1 cellular context compared by ENCODE assay signal in the genomic region with DNA sequence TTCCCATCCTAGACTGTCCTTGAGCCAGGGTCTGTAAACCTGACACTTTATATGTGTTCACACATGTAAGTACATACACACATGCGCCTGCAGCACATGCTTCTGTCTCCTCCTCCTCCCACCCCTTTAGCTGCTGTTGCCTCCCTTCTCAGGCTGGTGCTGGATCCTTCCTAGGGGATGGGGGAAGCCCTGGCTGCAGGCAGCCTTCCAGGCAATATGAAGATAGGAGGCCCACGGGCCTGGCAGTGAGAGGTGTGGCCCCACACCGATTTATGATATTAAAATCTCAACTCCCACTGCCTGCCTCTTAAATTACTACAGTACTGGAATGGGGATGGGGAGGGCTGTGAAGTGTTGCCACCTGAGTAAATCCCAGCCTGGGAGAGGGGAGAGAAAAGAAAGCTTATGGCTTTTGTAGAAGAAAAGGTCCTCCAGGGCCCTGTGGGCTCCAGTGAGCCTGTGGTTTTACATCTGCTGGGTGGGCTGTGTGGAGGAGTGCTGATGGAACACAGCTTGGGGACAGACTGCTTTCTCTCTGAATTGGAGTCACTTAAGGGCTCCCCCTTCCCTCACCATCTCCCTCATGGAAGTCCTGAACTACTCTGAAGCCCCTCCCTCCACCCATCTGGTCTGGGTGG.
TF ChIP-seq lines count a peak whose summit lies in the region.

No MANE protein-coding gene starts in this region.

TF ChIP-seq in HepG2, 621 proteins besides CTCF, POLR2A, EP300 and RAD21 (continued from another document and continues in another):
- no peak for TF ChIP-seq ZNF441 (CRISPR knock-in tag; IDR thresholded peaks at IDR 0.05; ENCODE audit: borderline replicate concordance)
- no peak for TF ChIP-seq RBM39 (IDR thresholded peaks at IDR 0.05; ENCODE audit: low read depth, low read length, poor library complexity, severe bottlenecking)
- TF ChIP-seq, protein P1, sequence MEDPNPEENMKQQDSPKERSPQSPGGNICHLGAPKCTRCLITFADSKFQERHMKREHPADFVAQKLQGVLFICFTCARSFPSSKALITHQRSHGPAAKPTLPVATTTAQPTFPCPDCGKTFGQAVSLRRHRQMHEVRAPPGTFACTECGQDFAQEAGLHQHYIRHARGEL (CRISPR knock-in tag; IDR thresholded peaks at IDR 0.05), result no peak
- TF ChIP-seq, protein P2, sequence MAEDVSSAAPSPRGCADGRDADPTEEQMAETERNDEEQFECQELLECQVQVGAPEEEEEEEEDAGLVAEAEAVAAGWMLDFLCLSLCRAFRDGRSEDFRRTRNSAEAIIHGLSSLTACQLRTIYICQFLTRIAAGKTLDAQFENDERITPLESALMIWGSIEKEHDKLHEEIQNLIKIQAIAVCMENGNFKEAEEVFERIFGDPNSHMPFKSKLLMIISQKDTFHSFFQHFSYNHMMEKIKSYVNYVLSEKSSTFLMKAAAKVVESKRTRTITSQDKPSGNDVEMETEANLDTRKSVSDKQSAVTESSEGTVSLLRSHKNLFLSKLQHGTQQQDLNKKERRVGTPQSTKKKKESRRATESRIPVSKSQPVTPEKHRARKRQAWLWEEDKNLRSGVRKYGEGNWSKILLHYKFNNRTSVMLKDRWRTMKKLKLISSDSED (CRISPR knock-in tag; IDR thresholded peaks at IDR 0.05), result no peak
- TF ChIP-seq ZNF782 (CRISPR knock-in tag; IDR thresholded peaks at IDR 0.05; ENCODE audit: borderline replicate concordance), result 0 out of 2 replicates have a peak, but pooled peaks have one; percentile 5
- TF ChIP-seq KDM2A (CRISPR knock-in tag; IDR thresholded peaks at IDR 0.05; ENCODE audit: borderline replicate concordance, low read depth), result no peak
- no peak for TF ChIP-seq HMGA1 (CRISPR knock-in tag; conservative IDR thresholded peaks at IDR 0.05)
- no peak for TF ChIP-seq ISL2 (CRISPR knock-in tag; IDR thresholded peaks at IDR 0.05)
- TF ChIP-seq SP1 (IDR thresholded peaks at IDR 0.05), result no peak
- no peak for TF ChIP-seq SP1 (CRISPR knock-in tag; IDR thresholded peaks at IDR 0.05)
- TF ChIP-seq, protein P3, sequence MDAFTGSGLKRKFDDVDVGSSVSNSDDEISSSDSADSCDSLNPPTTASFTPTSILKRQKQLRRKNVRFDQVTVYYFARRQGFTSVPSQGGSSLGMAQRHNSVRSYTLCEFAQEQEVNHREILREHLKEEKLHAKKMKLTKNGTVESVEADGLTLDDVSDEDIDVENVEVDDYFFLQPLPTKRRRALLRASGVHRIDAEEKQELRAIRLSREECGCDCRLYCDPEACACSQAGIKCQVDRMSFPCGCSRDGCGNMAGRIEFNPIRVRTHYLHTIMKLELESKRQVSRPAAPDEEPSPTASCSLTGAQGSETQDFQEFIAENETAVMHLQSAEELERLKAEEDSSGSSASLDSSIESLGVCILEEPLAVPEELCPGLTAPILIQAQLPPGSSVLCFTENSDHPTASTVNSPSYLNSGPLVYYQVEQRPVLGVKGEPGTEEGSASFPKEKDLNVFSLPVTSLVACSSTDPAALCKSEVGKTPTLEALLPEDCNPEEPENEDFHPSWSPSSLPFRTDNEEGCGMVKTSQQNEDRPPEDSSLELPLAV (CRISPR knock-in tag; conservative IDR thresholded peaks at IDR 0.05; ENCODE audit: low read depth), result no peak
- TF ChIP-seq, protein P4, sequence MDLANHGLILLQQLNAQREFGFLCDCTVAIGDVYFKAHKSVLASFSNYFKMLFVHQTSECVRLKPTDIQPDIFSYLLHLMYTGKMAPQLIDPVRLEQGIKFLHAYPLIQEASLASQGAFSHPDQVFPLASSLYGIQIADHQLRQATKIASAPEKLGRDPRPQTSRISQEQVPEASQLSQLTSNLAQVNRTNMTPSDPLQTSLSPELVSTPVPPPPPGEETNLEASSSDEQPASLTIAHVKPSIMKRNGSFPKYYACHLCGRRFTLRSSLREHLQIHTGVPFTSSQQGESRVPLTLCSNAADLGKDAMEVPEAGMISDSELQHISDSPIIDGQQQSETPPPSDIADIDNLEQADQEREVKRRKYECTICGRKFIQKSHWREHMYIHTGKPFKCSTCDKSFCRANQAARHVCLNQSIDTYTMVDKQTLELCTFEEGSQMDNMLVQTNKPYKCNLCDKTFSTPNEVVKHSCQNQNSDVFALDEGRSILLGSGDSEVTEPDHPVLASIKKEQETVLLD (CRISPR knock-in tag; IDR thresholded peaks at IDR 0.05; ENCODE audit: low read depth), result no peak
- peak; percentile 23; the same call in 1 of the 2 replicates for TF ChIP-seq HOXD1 (CRISPR knock-in tag; IDR thresholded peaks at IDR 0.05)
- TF ChIP-seq MTF2 (CRISPR knock-in tag; IDR thresholded peaks at IDR 0.05; ENCODE audit: borderline replicate concordance), result no peak; the same call in 1 of the 2 replicates
- TF ChIP-seq MIXL1 (CRISPR knock-in tag; IDR thresholded peaks at IDR 0.05), result no peak
- TF ChIP-seq, protein P5, sequence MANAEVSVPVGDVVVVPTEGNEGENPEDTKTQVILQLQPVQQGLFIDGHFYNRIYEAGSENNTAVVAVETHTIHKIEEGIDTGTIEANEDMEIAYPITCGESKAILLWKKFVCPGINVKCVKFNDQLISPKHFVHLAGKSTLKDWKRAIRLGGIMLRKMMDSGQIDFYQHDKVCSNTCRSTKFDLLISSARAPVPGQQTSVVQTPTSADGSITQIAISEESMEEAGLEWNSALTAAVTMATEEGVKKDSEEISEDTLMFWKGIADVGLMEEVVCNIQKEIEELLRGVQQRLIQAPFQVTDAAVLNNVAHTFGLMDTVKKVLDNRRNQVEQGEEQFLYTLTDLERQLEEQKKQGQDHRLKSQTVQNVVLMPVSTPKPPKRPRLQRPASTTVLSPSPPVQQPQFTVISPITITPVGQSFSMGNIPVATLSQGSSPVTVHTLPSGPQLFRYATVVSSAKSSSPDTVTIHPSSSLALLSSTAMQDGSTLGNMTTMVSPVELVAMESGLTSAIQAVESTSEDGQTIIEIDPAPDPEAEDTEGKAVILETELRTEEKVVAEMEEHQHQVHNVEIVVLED (CRISPR knock-in tag; IDR thresholded peaks at IDR 0.05; ENCODE audit: borderline replicate concordance), result 0 out of 2 replicates have a peak, but pooled peaks have one; percentile 63
- TF ChIP-seq ZNF652 (CRISPR knock-in tag; IDR thresholded peaks at IDR 0.05; ENCODE audit: borderline replicate concordance, low read depth), result no peak
- no peak for TF ChIP-seq HCFC1 (IDR thresholded peaks at IDR 0.05; ENCODE audit: low read depth, low read length)
- TF ChIP-seq, protein P6, sequence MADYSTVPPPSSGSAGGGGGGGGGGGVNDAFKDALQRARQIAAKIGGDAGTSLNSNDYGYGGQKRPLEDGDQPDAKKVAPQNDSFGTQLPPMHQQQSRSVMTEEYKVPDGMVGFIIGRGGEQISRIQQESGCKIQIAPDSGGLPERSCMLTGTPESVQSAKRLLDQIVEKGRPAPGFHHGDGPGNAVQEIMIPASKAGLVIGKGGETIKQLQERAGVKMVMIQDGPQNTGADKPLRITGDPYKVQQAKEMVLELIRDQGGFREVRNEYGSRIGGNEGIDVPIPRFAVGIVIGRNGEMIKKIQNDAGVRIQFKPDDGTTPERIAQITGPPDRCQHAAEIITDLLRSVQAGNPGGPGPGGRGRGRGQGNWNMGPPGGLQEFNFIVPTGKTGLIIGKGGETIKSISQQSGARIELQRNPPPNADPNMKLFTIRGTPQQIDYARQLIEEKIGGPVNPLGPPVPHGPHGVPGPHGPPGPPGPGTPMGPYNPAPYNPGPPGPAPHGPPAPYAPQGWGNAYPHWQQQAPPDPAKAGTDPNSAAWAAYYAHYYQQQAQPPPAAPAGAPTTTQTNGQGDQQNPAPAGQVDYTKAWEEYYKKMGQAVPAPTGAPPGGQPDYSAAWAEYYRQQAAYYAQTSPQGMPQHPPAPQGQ (CRISPR knock-in tag; IDR thresholded peaks at IDR 0.05; ENCODE audit: borderline replicate concordance), result no peak; the same call in 1 of the 2 replicates
- no peak for TF ChIP-seq PRMT3 (CRISPR knock-in tag; IDR thresholded peaks at IDR 0.05; ENCODE audit: borderline replicate concordance, low read depth)
- TF ChIP-seq MTF1 (CRISPR knock-in tag; IDR thresholded peaks at IDR 0.05), result no peak
- TF ChIP-seq, protein P7, sequence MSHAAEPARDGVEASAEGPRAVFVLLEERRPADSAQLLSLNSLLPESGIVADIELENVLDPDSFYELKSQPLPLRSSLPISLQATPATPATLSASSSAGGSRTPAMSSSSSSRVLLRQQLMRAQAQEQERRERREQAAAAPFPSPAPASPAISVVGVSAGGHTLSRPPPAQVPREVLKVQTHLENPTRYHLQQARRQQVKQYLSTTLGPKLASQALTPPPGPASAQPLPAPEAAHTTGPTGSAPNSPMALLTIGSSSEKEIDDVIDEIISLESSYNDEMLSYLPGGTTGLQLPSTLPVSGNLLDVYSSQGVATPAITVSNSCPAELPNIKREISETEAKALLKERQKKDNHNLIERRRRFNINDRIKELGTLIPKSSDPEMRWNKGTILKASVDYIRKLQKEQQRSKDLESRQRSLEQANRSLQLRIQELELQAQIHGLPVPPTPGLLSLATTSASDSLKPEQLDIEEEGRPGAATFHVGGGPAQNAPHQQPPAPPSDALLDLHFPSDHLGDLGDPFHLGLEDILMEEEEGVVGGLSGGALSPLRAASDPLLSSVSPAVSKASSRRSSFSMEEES (CRISPR knock-in tag; IDR thresholded peaks at IDR 0.05), result no peak
- TF ChIP-seq, protein P8, sequence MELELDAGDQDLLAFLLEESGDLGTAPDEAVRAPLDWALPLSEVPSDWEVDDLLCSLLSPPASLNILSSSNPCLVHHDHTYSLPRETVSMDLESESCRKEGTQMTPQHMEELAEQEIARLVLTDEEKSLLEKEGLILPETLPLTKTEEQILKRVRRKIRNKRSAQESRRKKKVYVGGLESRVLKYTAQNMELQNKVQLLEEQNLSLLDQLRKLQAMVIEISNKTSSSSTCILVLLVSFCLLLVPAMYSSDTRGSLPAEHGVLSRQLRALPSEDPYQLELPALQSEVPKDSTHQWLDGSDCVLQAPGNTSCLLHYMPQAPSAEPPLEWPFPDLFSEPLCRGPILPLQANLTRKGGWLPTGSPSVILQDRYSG (CRISPR knock-in tag; IDR thresholded peaks at IDR 0.05), result 0 out of 2 replicates have a peak, but pooled peaks have one; percentile 42
- TF ChIP-seq ZNF329 (CRISPR knock-in tag; IDR thresholded peaks at IDR 0.05; ENCODE audit: low read depth), result no peak
- TF ChIP-seq, protein P9, sequence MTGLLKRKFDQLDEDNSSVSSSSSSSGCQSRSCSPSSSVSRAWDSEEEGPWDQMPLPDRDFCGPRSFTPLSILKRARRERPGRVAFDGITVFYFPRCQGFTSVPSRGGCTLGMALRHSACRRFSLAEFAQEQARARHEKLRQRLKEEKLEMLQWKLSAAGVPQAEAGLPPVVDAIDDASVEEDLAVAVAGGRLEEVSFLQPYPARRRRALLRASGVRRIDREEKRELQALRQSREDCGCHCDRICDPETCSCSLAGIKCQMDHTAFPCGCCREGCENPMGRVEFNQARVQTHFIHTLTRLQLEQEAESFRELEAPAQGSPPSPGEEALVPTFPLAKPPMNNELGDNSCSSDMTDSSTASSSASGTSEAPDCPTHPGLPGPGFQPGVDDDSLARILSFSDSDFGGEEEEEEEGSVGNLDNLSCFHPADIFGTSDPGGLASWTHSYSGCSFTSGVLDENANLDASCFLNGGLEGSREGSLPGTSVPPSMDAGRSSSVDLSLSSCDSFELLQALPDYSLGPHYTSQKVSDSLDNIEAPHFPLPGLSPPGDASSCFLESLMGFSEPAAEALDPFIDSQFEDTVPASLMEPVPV (CRISPR knock-in tag; IDR thresholded peaks at IDR 0.05), result no peak
- TF ChIP-seq ZSCAN29 (CRISPR knock-in tag; conservative IDR thresholded peaks at IDR 0.05), result no peak
- no peak for TF ChIP-seq CENPX (CRISPR knock-in tag; IDR thresholded peaks at IDR 0.05)
- no peak for TF ChIP-seq ZNF160 (CRISPR knock-in tag; IDR thresholded peaks at IDR 0.05)
- no peak for TF ChIP-seq ZSCAN20 (CRISPR knock-in tag; IDR thresholded peaks at IDR 0.05; ENCODE audit: borderline replicate concordance)
- TF ChIP-seq ZFP37 (CRISPR knock-in tag; IDR thresholded peaks at IDR 0.05; ENCODE audit: borderline replicate concordance), result 0 out of 2 replicates have a peak, but pooled peaks have one; percentile 19
- TF ChIP-seq, protein P10, sequence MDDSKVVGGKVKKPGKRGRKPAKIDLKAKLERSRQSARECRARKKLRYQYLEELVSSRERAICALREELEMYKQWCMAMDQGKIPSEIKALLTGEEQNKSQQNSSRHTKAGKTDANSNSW (CRISPR knock-in tag; IDR thresholded peaks at IDR 0.05; ENCODE audit: borderline replicate concordance), result no peak
- 0 out of 2 replicates have a peak, but pooled peaks have one; percentile 66 for TF ChIP-seq EED (CRISPR knock-in tag; IDR thresholded peaks at IDR 0.05)
- TF ChIP-seq ZNF816 (CRISPR knock-in tag; IDR thresholded peaks at IDR 0.05; ENCODE audit: borderline replicate concordance), result no peak
- TF ChIP-seq ZNF720 (CRISPR knock-in tag; IDR thresholded peaks at IDR 0.05), result no peak
- TF ChIP-seq ZNF737 (CRISPR knock-in tag; IDR thresholded peaks at IDR 0.05; ENCODE audit: borderline replicate concordance), result no peak
- TF ChIP-seq NCOA5 (CRISPR knock-in tag; IDR thresholded peaks at IDR 0.05), result no peak
- TF ChIP-seq JUNB (CRISPR knock-in tag; IDR thresholded peaks at IDR 0.05; ENCODE audit: borderline replicate concordance), result no peak
- no peak for TF ChIP-seq MED8 (CRISPR knock-in tag; IDR thresholded peaks at IDR 0.05; ENCODE audit: insufficient replicate concordance)
- no peak for TF ChIP-seq ZNF317 (CRISPR knock-in tag; IDR thresholded peaks at IDR 0.05)
- TF ChIP-seq ZNF567 (CRISPR knock-in tag; IDR thresholded peaks at IDR 0.05; ENCODE audit: borderline replicate concordance), result no peak
